15 cellular contexts compared by ENCODE assay signal in genomic region chr3:11543141-11543947, GRCh38.
DNase-seq lines count a peak whose midpoint lies in the region; TF ChIP-seq lines count a peak whose summit lies in the region.
"Had no signal": no experiment of that assay in that cellular context is flagged by ENCODE, and none has a peak within 500 bp of the region (broad histone marks: within the 10 kb centered on the region; RNA-seq: fewer than 3 reads in every experiment).

No MANE protein-coding gene starts in this region.

- DNase-seq in breast epithelium (ENCODE audit: low spot score in 2 of 2) (peak in 1 of 2 donors; percentile 38), MCF 10A (ENCODE audit: unreplicated experiment) (no peak), ascending aorta (ENCODE audit: low spot score in 2 of 2) (no peak), vagina (ENCODE audit: extremely low spot score in 2 of 2) (no peak), NAMALWA (ENCODE audit: low spot score) (no peak), prostate gland (ENCODE audit: low spot score) (no peak), retina (no peak)
- DNase-seq: C1 segment of cervical spinal cord, COR-L47, DMS153, EL, Karpas-422, NCI-H2029 treated with DMSO at 0.1 percent for 48 hours had no signal

- intact Hi-C loops in breast epithelium (cut with DNase I; ENCODE audit: low total_unique reads), result loop anchor here (5.0 kb wide), 1 partner anchor 1756 kb away; no protein-coding TSS in a partner anchor
- intact Hi-C loops in MCF 10A (cut with micrococcal nuclease), result no loop called here
- intact Hi-C loops in ascending aorta (cut with DNase I), result no loop called here
- intact Hi-C loops in vagina (cut with DNase I), result no loop called here
- intact Hi-C loops in prostate gland (cut with DNase I), result no loop called here

- H3K36me3 ChIP-seq in breast epithelium (no peaks in the 10 kb centered on the region), ascending aorta (no peaks in the 10 kb centered on the region), neutrophil (no peaks in the 10 kb centered on the region), vagina (no peaks in the 10 kb centered on the region), prostate gland (no peaks in the 10 kb centered on the region)
- H3K36me3 ChIP-seq: HAP-1 had no signal

- H3K4me1 Mint-ChIP-seq in MCF 10A (ENCODE audit: insufficient read depth, unreplicated experiment), result peaks cover 1% of the 10 kb centered on the region

- 92% methylated on average over 19 of the region's 19 CpGs for WGBS in prostate gland

- no peaks in the 10 kb centered on the region for H3K9me3 Mint-ChIP-seq in MCF 10A (ENCODE audit: unreplicated experiment)

- no peak overlapping the region for H3K27ac Mint-ChIP-seq in MCF 10A (ENCODE audit: low read depth, unreplicated experiment)

- peaks cover 0 to 7% of the 10 kb centered on the region in 2 donors for H3K4me1 ChIP-seq in breast epithelium
- peaks cover 0 to 32% of the 10 kb centered on the region in 2 donors for H3K4me1 ChIP-seq in ascending aorta
- H3K4me1 ChIP-seq in neutrophil (ENCODE audit: control insufficient read depth in 1 of 2, insufficient read depth in 1 of 2, low read depth in 1 of 2, low read length in 1 of 2), result peaks cover 45 to 46% of the 10 kb centered on the region in 2 experiments
- H3K4me1 ChIP-seq in vagina, result peaks cover 37% of the 10 kb centered on the region
- no peaks in the 10 kb centered on the region for H3K4me1 ChIP-seq in prostate gland (replicated peaks)
- H3K4me1 ChIP-seq: HAP-1 had no signal

- no peaks in the 10 kb centered on the region for H3K27me3 Mint-ChIP-seq in MCF 10A (ENCODE audit: insufficient read depth, unreplicated experiment)

- peaks cover 18% of the 10 kb centered on the region for H3K36me3 Mint-ChIP-seq in MCF 10A (ENCODE audit: insufficient read depth, unreplicated experiment)

- TF ChIP-seq POLR2A in breast epithelium (IDR thresholded peaks at IDR 0.05) (no peak), vagina (IDR thresholded peaks at IDR 0.05) (no peak), prostate gland (IDR thresholded peaks at IDR 0.05) (no peak)

- TF ChIP-seq CTCF in breast epithelium (IDR thresholded peaks at IDR 0.05) (no peak), MCF 10A (IDR thresholded peaks at IDR 0.05; ENCODE audit: unreplicated experiment) (no peak), ascending aorta (IDR thresholded peaks at IDR 0.05) (no peak), neutrophil (IDR thresholded peaks at IDR 0.05) (no peak), vagina (IDR thresholded peaks at IDR 0.05) (no peak), prostate gland (IDR thresholded peaks at IDR 0.05) (no peak)

- no peaks in the 10 kb centered on the region for H3K9me3 ChIP-seq in breast epithelium
- H3K9me3 ChIP-seq in ascending aorta, result no peaks in the 10 kb centered on the region
- no peaks in the 10 kb centered on the region for H3K9me3 ChIP-seq in neutrophil
- H3K9me3 ChIP-seq in vagina, result no peaks in the 10 kb centered on the region
- no peaks in the 10 kb centered on the region for H3K9me3 ChIP-seq in prostate gland
- H3K9me3 ChIP-seq: HAP-1 had no signal

- no peak overlapping the region for H3K4me3 ChIP-seq in breast epithelium
- H3K4me3 ChIP-seq in ascending aorta, result no peak overlapping the region
- H3K4me3 ChIP-seq in neutrophil (ENCODE audit: low read depth in 1 of 2, low read length in 1 of 2), result no peak overlapping the region
- no peak overlapping the region for H3K4me3 ChIP-seq in vagina
- no peak overlapping the region for H3K4me3 ChIP-seq in prostate gland
- H3K4me3 ChIP-seq: HAP-1 had no signal

- no peak overlapping the region for H3K4me3 Mint-ChIP-seq in MCF 10A (ENCODE audit: unreplicated experiment)

- H3K27ac ChIP-seq in breast epithelium (peak overlapping the region; percentile 60 to 84), ascending aorta (peak overlapping the region; percentile 45 to 73), neutrophil (peak overlapping the region; percentile 69), vagina (peak overlapping the region; percentile 80), prostate gland (no peak overlapping the region)

- BruUV-seq in MCF 10A (replicated peaks; lab: Mats Ljungman, UMichigan), result no TSS peak

- H3K27me3 ChIP-seq in breast epithelium (no peaks in the 10 kb centered on the region), ascending aorta (no peaks in the 10 kb centered on the region), neutrophil (no peaks in the 10 kb centered on the region), vagina (no peaks in the 10 kb centered on the region), prostate gland (replicated peaks; ENCODE audit: insufficient read depth) (no peaks in the 10 kb centered on the region)

- CTCF ChIA-PET in MCF 10A (lab: Yijun Ruan, JAX), result no interaction called here

- POLR2A ChIA-PET in MCF 10A (lab: Yijun Ruan, JAX), result interaction anchor here (0.6 kb wide), 1 partner anchor 104 kb away, joined by 3 read pairs; no protein-coding TSS in a partner anchor

Comparison
In these comparisons a context has a peak if more than half of its experiments do, and no peak if none do; other contexts are left out.
1. H3K27ac ChIP-seq: peak in breast epithelium (2 of 2), ascending aorta (2 of 2), neutrophil (single experiment) and vagina (single experiment); none in prostate gland (0 of 2).